Comparison of ENCODE assay signal across 1 cellular context in genomic region chr2:37156071-37156856, GRCh38.
TF ChIP-seq lines count a peak whose summit lies in the region.

No MANE protein-coding gene starts in this region.

TF ChIP-seq in HepG2, 621 proteins besides CTCF, POLR2A, EP300 and RAD21 (continued from another document and continues in another):
- TF ChIP-seq, protein P1, sequence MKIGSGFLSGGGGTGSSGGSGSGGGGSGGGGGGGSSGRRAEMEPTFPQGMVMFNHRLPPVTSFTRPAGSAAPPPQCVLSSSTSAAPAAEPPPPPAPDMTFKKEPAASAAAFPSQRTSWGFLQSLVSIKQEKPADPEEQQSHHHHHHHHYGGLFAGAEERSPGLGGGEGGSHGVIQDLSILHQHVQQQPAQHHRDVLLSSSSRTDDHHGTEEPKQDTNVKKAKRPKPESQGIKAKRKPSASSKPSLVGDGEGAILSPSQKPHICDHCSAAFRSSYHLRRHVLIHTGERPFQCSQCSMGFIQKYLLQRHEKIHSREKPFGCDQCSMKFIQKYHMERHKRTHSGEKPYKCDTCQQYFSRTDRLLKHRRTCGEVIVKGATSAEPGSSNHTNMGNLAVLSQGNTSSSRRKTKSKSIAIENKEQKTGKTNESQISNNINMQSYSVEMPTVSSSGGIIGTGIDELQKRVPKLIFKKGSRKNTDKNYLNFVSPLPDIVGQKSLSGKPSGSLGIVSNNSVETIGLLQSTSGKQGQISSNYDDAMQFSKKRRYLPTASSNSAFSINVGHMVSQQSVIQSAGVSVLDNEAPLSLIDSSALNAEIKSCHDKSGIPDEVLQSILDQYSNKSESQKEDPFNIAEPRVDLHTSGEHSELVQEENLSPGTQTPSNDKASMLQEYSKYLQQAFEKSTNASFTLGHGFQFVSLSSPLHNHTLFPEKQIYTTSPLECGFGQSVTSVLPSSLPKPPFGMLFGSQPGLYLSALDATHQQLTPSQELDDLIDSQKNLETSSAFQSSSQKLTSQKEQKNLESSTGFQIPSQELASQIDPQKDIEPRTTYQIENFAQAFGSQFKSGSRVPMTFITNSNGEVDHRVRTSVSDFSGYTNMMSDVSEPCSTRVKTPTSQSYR (CRISPR knock-in tag; IDR thresholded peaks at IDR 0.05; ENCODE audit: borderline replicate concordance): no peak; the same call in 1 of the 2 replicates
- TF ChIP-seq, protein P2, sequence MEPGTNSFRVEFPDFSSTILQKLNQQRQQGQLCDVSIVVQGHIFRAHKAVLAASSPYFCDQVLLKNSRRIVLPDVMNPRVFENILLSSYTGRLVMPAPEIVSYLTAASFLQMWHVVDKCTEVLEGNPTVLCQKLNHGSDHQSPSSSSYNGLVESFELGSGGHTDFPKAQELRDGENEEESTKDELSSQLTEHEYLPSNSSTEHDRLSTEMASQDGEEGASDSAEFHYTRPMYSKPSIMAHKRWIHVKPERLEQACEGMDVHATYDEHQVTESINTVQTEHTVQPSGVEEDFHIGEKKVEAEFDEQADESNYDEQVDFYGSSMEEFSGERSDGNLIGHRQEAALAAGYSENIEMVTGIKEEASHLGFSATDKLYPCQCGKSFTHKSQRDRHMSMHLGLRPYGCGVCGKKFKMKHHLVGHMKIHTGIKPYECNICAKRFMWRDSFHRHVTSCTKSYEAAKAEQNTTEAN (CRISPR knock-in tag; conservative IDR thresholded peaks at IDR 0.05): no peak
- no peak for TF ChIP-seq RFXANK (CRISPR knock-in tag; IDR thresholded peaks at IDR 0.05)
- no peak for TF ChIP-seq NFIC (IDR thresholded peaks at IDR 0.05; ENCODE audit: low read length)
- TF ChIP-seq CHD4 (IDR thresholded peaks at IDR 0.05; ENCODE audit: borderline replicate concordance, low read length): no peak
- TF ChIP-seq RFX1 (IDR thresholded peaks at IDR 0.05): no peak
- TF ChIP-seq, protein P3, sequence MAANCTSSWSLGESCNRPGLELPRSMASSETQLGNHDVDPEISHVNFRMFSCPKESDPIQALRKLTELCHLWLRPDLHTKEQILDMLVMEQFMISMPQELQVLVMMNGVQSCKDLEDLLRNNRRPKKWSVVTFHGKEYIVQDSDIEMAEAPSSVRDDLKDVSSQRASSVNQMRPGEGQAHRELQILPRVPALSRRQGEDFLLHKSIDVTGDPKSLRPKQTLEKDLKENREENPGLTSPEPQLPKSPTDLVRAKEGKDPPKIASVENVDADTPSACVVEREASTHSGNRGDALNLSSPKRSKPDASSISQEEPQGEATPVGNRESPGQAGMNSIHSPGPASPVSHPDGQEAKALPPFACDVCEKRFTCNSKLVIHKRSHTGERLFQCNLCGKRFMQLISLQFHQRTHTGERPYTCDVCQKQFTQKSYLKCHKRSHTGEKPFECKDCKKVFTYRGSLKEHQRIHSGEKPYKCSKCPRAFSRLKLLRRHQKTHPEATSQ (CRISPR knock-in tag; IDR thresholded peaks at IDR 0.05; ENCODE audit: borderline replicate concordance): no peak
- TF ChIP-seq CCAR2 (optimal IDR thresholded peaks at IDR 0.05; ENCODE audit: low read depth, low read length): no peak
- no peak for TF ChIP-seq TOE1 (CRISPR knock-in tag; IDR thresholded peaks at IDR 0.05)
- no peak for TF ChIP-seq NFYC (CRISPR knock-in tag; IDR thresholded peaks at IDR 0.05)
- no peak for TF ChIP-seq EZH2 (conservative IDR thresholded peaks at IDR 0.05; ENCODE audit: low read depth, low read length)
- no peak for TF ChIP-seq ESRRA (CRISPR knock-in tag; IDR thresholded peaks at IDR 0.05; ENCODE audit: low read depth)
- TF ChIP-seq CHCHD3 (CRISPR knock-in tag; IDR thresholded peaks at IDR 0.05): 0 out of 2 replicates have a peak, but pooled peaks have one; percentile 5
- 0 out of 2 replicates have a peak, but pooled peaks have one; percentile 1 for TF ChIP-seq SRF (IDR thresholded peaks at IDR 0.05; ENCODE audit: low read depth, low read length)
- no peak for TF ChIP-seq ZNF10 (CRISPR knock-in tag; IDR thresholded peaks at IDR 0.05; ENCODE audit: borderline replicate concordance, low read depth)
- no peak; the same call in 1 of the 2 replicates for TF ChIP-seq ZNF776 (CRISPR knock-in tag; IDR thresholded peaks at IDR 0.05)
- TF ChIP-seq WIZ (CRISPR knock-in tag; IDR thresholded peaks at IDR 0.05): no peak
- TF ChIP-seq SP2 (CRISPR knock-in tag; IDR thresholded peaks at IDR 0.05): no peak
- no peak for TF ChIP-seq PAX8 (CRISPR knock-in tag; IDR thresholded peaks at IDR 0.05; ENCODE audit: borderline replicate concordance)
- no peak for TF ChIP-seq ZNF850 (CRISPR knock-in tag; conservative IDR thresholded peaks at IDR 0.05)
- no peak for TF ChIP-seq EED (CRISPR knock-in tag; IDR thresholded peaks at IDR 0.05)
- no peak for TF ChIP-seq XBP1 (CRISPR knock-in tag; IDR thresholded peaks at IDR 0.05)
- peak; percentile 1; the same call in 1 of the 2 replicates for TF ChIP-seq MEIS2 (CRISPR knock-in tag; IDR thresholded peaks at IDR 0.05)
- no peak for TF ChIP-seq ADNP (CRISPR knock-in tag; IDR thresholded peaks at IDR 0.05)
- no peak for TF ChIP-seq ZFP36L2 (CRISPR knock-in tag; IDR thresholded peaks at IDR 0.05)
- TF ChIP-seq CENPBD1 (CRISPR knock-in tag; IDR thresholded peaks at IDR 0.05; ENCODE audit: borderline replicate concordance, low read depth): no peak
- TF ChIP-seq CAMTA2 (CRISPR knock-in tag; IDR thresholded peaks at IDR 0.05; ENCODE audit: borderline replicate concordance): no peak
- 0 out of 2 replicates have a peak, but pooled peaks have one; percentile 14 for TF ChIP-seq ZSCAN12 (CRISPR knock-in tag; IDR thresholded peaks at IDR 0.05)
- TF ChIP-seq SP1 (IDR thresholded peaks at IDR 0.05): no peak
- no peak for TF ChIP-seq SP1 (CRISPR knock-in tag; IDR thresholded peaks at IDR 0.05)
- 0 out of 2 replicates have a peak, but pooled peaks have one; percentile 15 for TF ChIP-seq ZNF44 (CRISPR knock-in tag; IDR thresholded peaks at IDR 0.05)
- TF ChIP-seq PHB2 (IDR thresholded peaks at IDR 0.05; ENCODE audit: partially characterized antibody): no peak
- TF ChIP-seq MYPOP (CRISPR knock-in tag; IDR thresholded peaks at IDR 0.05): 0 out of 2 replicates have a peak, but pooled peaks have one; percentile 51
- TF ChIP-seq ZNF232 (CRISPR knock-in tag; IDR thresholded peaks at IDR 0.05; ENCODE audit: borderline replicate concordance): peak; percentile 15; the same call in 1 of the 2 replicates
- no peak for TF ChIP-seq POLR2G (IDR thresholded peaks at IDR 0.05; ENCODE audit: low read depth, low read length)
- TF ChIP-seq, protein P4, sequence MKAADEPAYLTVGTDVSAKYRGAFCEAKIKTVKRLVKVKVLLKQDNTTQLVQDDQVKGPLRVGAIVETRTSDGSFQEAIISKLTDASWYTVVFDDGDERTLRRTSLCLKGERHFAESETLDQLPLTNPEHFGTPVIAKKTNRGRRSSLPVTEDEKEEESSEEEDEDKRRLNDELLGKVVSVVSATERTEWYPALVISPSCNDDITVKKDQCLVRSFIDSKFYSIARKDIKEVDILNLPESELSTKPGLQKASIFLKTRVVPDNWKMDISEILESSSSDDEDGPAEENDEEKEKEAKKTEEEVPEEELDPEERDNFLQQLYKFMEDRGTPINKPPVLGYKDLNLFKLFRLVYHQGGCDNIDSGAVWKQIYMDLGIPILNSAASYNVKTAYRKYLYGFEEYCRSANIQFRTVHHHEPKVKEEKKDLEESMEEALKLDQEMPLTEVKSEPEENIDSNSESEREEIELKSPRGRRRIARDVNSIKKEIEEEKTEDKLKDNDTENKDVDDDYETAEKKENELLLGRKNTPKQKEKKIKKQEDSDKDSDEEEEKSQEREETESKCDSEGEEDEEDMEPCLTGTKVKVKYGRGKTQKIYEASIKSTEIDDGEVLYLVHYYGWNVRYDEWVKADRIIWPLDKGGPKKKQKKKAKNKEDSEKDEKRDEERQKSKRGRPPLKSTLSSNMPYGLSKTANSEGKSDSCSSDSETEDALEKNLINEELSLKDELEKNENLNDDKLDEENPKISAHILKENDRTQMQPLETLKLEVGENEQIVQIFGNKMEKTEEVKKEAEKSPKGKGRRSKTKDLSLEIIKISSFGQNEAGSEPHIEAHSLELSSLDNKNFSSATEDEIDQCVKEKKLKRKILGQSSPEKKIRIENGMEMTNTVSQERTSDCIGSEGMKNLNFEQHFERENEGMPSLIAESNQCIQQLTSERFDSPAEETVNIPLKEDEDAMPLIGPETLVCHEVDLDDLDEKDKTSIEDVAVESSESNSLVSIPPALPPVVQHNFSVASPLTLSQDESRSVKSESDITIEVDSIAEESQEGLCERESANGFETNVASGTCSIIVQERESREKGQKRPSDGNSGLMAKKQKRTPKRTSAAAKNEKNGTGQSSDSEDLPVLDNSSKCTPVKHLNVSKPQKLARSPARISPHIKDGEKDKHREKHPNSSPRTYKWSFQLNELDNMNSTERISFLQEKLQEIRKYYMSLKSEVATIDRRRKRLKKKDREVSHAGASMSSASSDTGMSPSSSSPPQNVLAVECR (CRISPR knock-in tag; IDR thresholded peaks at IDR 0.05; ENCODE audit: borderline replicate concordance): 0 out of 2 replicates have a peak, but pooled peaks have one; percentile 2
- TF ChIP-seq ZIK1 (CRISPR knock-in tag; IDR thresholded peaks at IDR 0.05; ENCODE audit: borderline replicate concordance, low read depth): peak; percentile 47; the same call in 1 of the 2 replicates
- TF ChIP-seq TEAD3 (CRISPR knock-in tag; optimal IDR thresholded peaks at IDR 0.05; ENCODE audit: borderline replicate concordance): no peak
- 0 out of 2 replicates have a peak, but pooled peaks have one; percentile 4 for TF ChIP-seq FOXA3 (CRISPR knock-in tag; IDR thresholded peaks at IDR 0.05)
- no peak for TF ChIP-seq RORA (CRISPR knock-in tag; IDR thresholded peaks at IDR 0.05)
- TF ChIP-seq ZNF234 (CRISPR knock-in tag; conservative IDR thresholded peaks at IDR 0.05): 0 out of 2 replicates have a peak, but pooled peaks have one; percentile 15
- TF ChIP-seq NCOA1 (CRISPR knock-in tag; IDR thresholded peaks at IDR 0.05): peak; percentile 26; the same call in 1 of the 2 replicates
- TF ChIP-seq, protein P5, sequence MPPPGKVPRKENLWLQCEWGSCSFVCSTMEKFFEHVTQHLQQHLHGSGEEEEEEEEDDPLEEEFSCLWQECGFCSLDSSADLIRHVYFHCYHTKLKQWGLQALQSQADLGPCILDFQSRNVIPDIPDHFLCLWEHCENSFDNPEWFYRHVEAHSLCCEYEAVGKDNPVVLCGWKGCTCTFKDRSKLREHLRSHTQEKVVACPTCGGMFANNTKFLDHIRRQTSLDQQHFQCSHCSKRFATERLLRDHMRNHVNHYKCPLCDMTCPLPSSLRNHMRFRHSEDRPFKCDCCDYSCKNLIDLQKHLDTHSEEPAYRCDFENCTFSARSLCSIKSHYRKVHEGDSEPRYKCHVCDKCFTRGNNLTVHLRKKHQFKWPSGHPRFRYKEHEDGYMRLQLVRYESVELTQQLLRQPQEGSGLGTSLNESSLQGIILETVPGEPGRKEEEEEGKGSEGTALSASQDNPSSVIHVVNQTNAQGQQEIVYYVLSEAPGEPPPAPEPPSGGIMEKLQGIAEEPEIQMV (CRISPR knock-in tag; IDR thresholded peaks at IDR 0.05; ENCODE audit: low read depth): no peak
- TF ChIP-seq, protein P6, sequence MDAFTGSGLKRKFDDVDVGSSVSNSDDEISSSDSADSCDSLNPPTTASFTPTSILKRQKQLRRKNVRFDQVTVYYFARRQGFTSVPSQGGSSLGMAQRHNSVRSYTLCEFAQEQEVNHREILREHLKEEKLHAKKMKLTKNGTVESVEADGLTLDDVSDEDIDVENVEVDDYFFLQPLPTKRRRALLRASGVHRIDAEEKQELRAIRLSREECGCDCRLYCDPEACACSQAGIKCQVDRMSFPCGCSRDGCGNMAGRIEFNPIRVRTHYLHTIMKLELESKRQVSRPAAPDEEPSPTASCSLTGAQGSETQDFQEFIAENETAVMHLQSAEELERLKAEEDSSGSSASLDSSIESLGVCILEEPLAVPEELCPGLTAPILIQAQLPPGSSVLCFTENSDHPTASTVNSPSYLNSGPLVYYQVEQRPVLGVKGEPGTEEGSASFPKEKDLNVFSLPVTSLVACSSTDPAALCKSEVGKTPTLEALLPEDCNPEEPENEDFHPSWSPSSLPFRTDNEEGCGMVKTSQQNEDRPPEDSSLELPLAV (CRISPR knock-in tag; conservative IDR thresholded peaks at IDR 0.05; ENCODE audit: low read depth): no peak
- no peak for TF ChIP-seq ZZZ3 (CRISPR knock-in tag; IDR thresholded peaks at IDR 0.05; ENCODE audit: borderline replicate concordance)
- peak; percentile 52 for TF ChIP-seq ZFX (CRISPR knock-in tag; IDR thresholded peaks at IDR 0.05; ENCODE audit: low read depth)
- no peak for TF ChIP-seq ZNF775 (CRISPR knock-in tag; IDR thresholded peaks at IDR 0.05; ENCODE audit: borderline replicate concordance)
- TF ChIP-seq HNRNPL (IDR thresholded peaks at IDR 0.05; ENCODE audit: low read depth, low read length): no peak
- TF ChIP-seq ZNF577 (CRISPR knock-in tag; IDR thresholded peaks at IDR 0.05; ENCODE audit: borderline replicate concordance, low read depth): no peak
- TF ChIP-seq NFKBIZ (CRISPR knock-in tag; IDR thresholded peaks at IDR 0.05): no peak
- peak; percentile 23; the same call in 1 of the 2 replicates for TF ChIP-seq KLF6 (CRISPR knock-in tag; IDR thresholded peaks at IDR 0.05)
- peak; percentile 24; the same call in 1 of the 2 replicates for TF ChIP-seq MTERF4 (CRISPR knock-in tag; IDR thresholded peaks at IDR 0.05)
- TF ChIP-seq SOX13 (IDR thresholded peaks at IDR 0.05): no peak
- TF ChIP-seq SOX13 (CRISPR knock-in tag; conservative IDR thresholded peaks at IDR 0.05 in 1 of 2, IDR thresholded peaks at IDR 0.05 in 1 of 2): no peak; a peak in 1 of 4 replicates
